In genomic region chr14:100317897-100318808, GRCh38 we compare ENCODE assay signal across 8 cellular contexts. TPM values are rescaled to one million over a fixed set of nuclear protein-coding genes. Genes with fewer than 3 reads are reported as not detected.
DNase-seq lines count a peak whose midpoint lies in the region; ATAC-seq and TF ChIP-seq lines count a peak whose summit lies in the region.

No MANE protein-coding gene starts in this region.

- peak overlapping the region; percentile 75 for H3K4me2 ChIP-seq in OCI-LY3 (ENCODE audit: low read length)

- H3K9me3 ChIP-seq in OCI-LY3 (ENCODE audit: insufficient read depth, low read length): no peaks in the 10 kb centered on the region
- no peaks in the 10 kb centered on the region for H3K9me3 ChIP-seq in uterus

- DNase-seq in activated effector memory CD4-positive, alpha-beta T cell treated with Interleukin-2 at 50 U/mL for 16 hours: peak; percentile 48
- DNase-seq in head of caudate nucleus (peak in 40 of 42 donors; percentile 39 to 84 (median 64)), retina (peak; percentile 73), uterus (peak; percentile 62 to 76)
- no peak for DNase-seq in NK-92 treated with Interleukin-12 subunit alpha and Interleukin-12 subunit beta, amount 100 ng/mL, for 24 hours (lab: John Stamatoyannopoulos, UW)

- H4K20me1 ChIP-seq in OCI-LY3 (ENCODE audit: insufficient read depth, low read length): no peaks in the 10 kb centered on the region

- H3K4me3 ChIP-seq in OCI-LY3 (ENCODE audit: low read length): peak overlapping the region; percentile 74
- peak overlapping the region; percentile 24 to 40 for H3K4me3 ChIP-seq in uterus

- H3K27ac ChIP-seq in OCI-LY3 (ENCODE audit: low read length) (no peak overlapping the region), uterus (peak overlapping the region; percentile 3 to 55)

- ATAC-seq in HG02623 (IDR thresholded peaks at IDR 0.05; ENCODE audit: unreplicated experiment): peak; percentile 79

- H3K4me1 ChIP-seq in OCI-LY3 (ENCODE audit: low read length) (peaks cover 10% of the 10 kb centered on the region), uterus (no peaks in the 10 kb centered on the region)

- H3K27me3 ChIP-seq in OCI-LY3 (ENCODE audit: low read depth, low read length) (no peaks in the 10 kb centered on the region), uterus (no peaks in the 10 kb centered on the region)

- no peaks in the 10 kb centered on the region for H3K79me2 ChIP-seq in OCI-LY3 (ENCODE audit: low read length)

- no peak for TF ChIP-seq POLR2A in uterus (IDR thresholded peaks at IDR 0.05)

- intact Hi-C loops in head of caudate nucleus (cut with DNase I) (no loop called here), uterus (cut with DNase I; ENCODE audit: low total_unique reads) (no loop called here)

- peak overlapping the region; percentile 97 for H2AFZ ChIP-seq in OCI-LY3 (ENCODE audit: low read depth, low read length)

- TF ChIP-seq CTCF in GM12874 (IDR thresholded peaks at IDR 0.05; ENCODE audit: insufficient read depth, low read depth, low read length) (peak; percentile 91), OCI-LY3 (IDR thresholded peaks at IDR 0.05; ENCODE audit: low read depth, low read length) (peak; percentile 73), uterus (IDR thresholded peaks at IDR 0.05) (peak; percentile 84 to 93 (median 88))

- H3K9ac ChIP-seq in OCI-LY3 (ENCODE audit: low read length): peak overlapping the region; percentile 52

- no peaks in the 10 kb centered on the region for H3K36me3 ChIP-seq in OCI-LY3 (replicated peaks; ENCODE audit: low read depth, low read length)
- H3K36me3 ChIP-seq in uterus: no peaks in the 10 kb centered on the region

RNA-seq across cellular contexts. Expression of gene SLC25A47, which starts 5.0 kb away (rescaled TPM):
- not detected for total RNA-seq in uterus

RNA-seq across cellular contexts. Expression of gene SLC25A29, which starts 11.9 kb away (rescaled TPM):
- total RNA-seq in uterus: 100 to 1,000 TPM in 1 of 4 donors, 10 to 100 TPM in 3; 16.2 to 850 (median 60.1) TPM

RNA-seq across cellular contexts. Expression of gene WDR25, which starts 58.1 kb away (rescaled TPM):
- total RNA-seq in uterus: 10 to 100 TPM in 3 of 4 donors, 1 to 10 TPM in 1; 2.6 to 53.8 (median 14.5) TPM
